ENCODE assay signal across 38 cellular contexts in genomic region chr10:61613665-61614064, GRCh38. TPM values are rescaled to one million over a fixed set of nuclear protein-coding genes. Genes with fewer than 3 reads are reported as not detected.
"Had no signal": no experiment of that assay in that cellular context is flagged by ENCODE, and none has a peak within 500 bp of the region (broad histone marks: within the 10 kb centered on the region; RNA-seq: fewer than 3 reads in every experiment).

No MANE protein-coding gene starts in this region.

- H3K9me3 Mint-ChIP-seq: activated naive CD4-positive, alpha-beta T cell treated with anti-CD3 and anti-CD28 coated beads for 36 hours; activated naive CD4-positive, alpha-beta T cell treated with anti-CD3 and anti-CD28 coated beads, Interleukin-2, amount 10 ng/mL, durations not matched to agents 7 days and 5 days; activated naive CD4-positive, alpha-beta T cell treated with anti-CD3 and anti-CD28 coated beads, Interleukin-2, amount 50 U/mL, for 24 hours; activated naive CD4-positive, alpha-beta T cell treated with anti-CD3 and anti-CD28 coated beads, Interleukin-2, amount 50 U/mL, for 72 hours; activated naive CD8-positive, alpha-beta T cell treated with anti-CD3 and anti-CD28 coated beads for 36 hours; activated naive CD8-positive, alpha-beta T cell treated with anti-CD3 and anti-CD28 coated beads, Interleukin-2, amount 10 ng/mL, durations not matched to agents 7 days and 5 days; activated naive CD8-positive, alpha-beta T cell treated with anti-CD3 and anti-CD28 coated beads, Interleukin-2, amount 50 U/mL, for 24 hours; activated T-cell treated with anti-CD3 and anti-CD28 coated beads, Interleukin-2, amount 50 U/mL, for 72 hours; activated T-helper 1 cell treated with anti-CD3 and anti-CD28 coated beads, Interleukin-12 subunit alpha, Interleukin-12 subunit beta, Interleukin-2, Interleukin-4 antibody, amounts not matched to agents 30 ng/mL and 10 ng/mL and 1 ng/mL, durations not matched to agents 14 hours and 24 hours and 36 hours; activated T-helper 17 cell treated with anti-CD3 and anti-CD28 coated beads, Interleukin-2, amount 50 U/mL, for 72 hours; activated T-helper 2 cell treated with anti-CD3 and anti-CD28 coated beads, Interferon-gamma antibody, Interleukin-2, Interleukin-4, amounts not matched to agents 10 μg/mL and 5 μg/mL and 100 μg/mL, durations not matched to agents 14 hours and 24 hours and 36 hours; central memory CD8-positive, alpha-beta T cell had no signal

- H3K27ac ChIP-seq: adrenal gland, ascending aorta, body of pancreas, brain microvascular endothelial cell, breast epithelium, colonic mucosa had no signal

- H3K36me3 ChIP-seq: adrenal gland, ascending aorta, brain microvascular endothelial cell, breast epithelium, cardiac muscle cell, colonic mucosa had no signal

- H3K9me3 ChIP-seq: adrenal gland, ascending aorta, body of pancreas, breast epithelium, colonic mucosa had no signal

- ATAC-seq: activated naive CD4-positive, alpha-beta T cell treated with anti-CD3 and anti-CD28 coated beads, Interleukin-2, amount 50 U/mL, for 72 hours; activated naive CD8-positive, alpha-beta T cell treated with anti-CD3 and anti-CD28 coated beads, Interleukin-2, amount 50 U/mL, for 24 hours; activated T-cell treated with anti-CD3 and anti-CD28 coated beads, Interleukin-2, amount 50 U/mL, for 72 hours; activated T-helper 17 cell treated with anti-CD3 and anti-CD28 coated beads, Interleukin-2, amount 50 U/mL, for 72 hours; body of pancreas had no signal

- H3K27ac Mint-ChIP-seq: activated naive CD4-positive, alpha-beta T cell treated with anti-CD3 and anti-CD28 coated beads for 36 hours; activated naive CD4-positive, alpha-beta T cell treated with anti-CD3 and anti-CD28 coated beads, Interleukin-2, amount 10 ng/mL, durations not matched to agents 7 days and 5 days; activated naive CD4-positive, alpha-beta T cell treated with anti-CD3 and anti-CD28 coated beads, Interleukin-2, amount 50 U/mL, for 24 hours; activated naive CD4-positive, alpha-beta T cell treated with anti-CD3 and anti-CD28 coated beads, Interleukin-2, amount 50 U/mL, for 72 hours; activated naive CD8-positive, alpha-beta T cell; activated naive CD8-positive, alpha-beta T cell treated with anti-CD3 and anti-CD28 coated beads for 36 hours; activated naive CD8-positive, alpha-beta T cell treated with anti-CD3 and anti-CD28 coated beads, Interleukin-2, amount 10 ng/mL, durations not matched to agents 7 days and 5 days; activated naive CD8-positive, alpha-beta T cell treated with anti-CD3 and anti-CD28 coated beads, Interleukin-2, amount 50 U/mL, for 24 hours; activated T-cell treated with anti-CD3 and anti-CD28 coated beads, Interleukin-2, amount 50 U/mL, for 72 hours; activated T-helper 1 cell treated with anti-CD3 and anti-CD28 coated beads, Interleukin-12 subunit alpha, Interleukin-12 subunit beta, Interleukin-2, Interleukin-4 antibody, amounts not matched to agents 30 ng/mL and 10 ng/mL and 1 ng/mL, durations not matched to agents 14 hours and 24 hours and 36 hours; activated T-helper 17 cell treated with anti-CD3 and anti-CD28 coated beads, Interleukin-2, amount 50 U/mL, for 72 hours; activated T-helper 2 cell treated with anti-CD3 and anti-CD28 coated beads, Interferon-gamma antibody, Interleukin-2, Interleukin-4, amounts not matched to agents 10 μg/mL and 5 μg/mL and 100 μg/mL, durations not matched to agents 14 hours and 24 hours and 36 hours; brain had no signal

- H3K27me3 ChIP-seq: adrenal gland, ascending aorta, body of pancreas, brain microvascular endothelial cell, breast epithelium, cardiac muscle cell, colonic mucosa had no signal

- H3K4me1 Mint-ChIP-seq: activated naive CD4-positive, alpha-beta T cell treated with anti-CD3 and anti-CD28 coated beads, Interleukin-2, amount 10 ng/mL, durations not matched to agents 7 days and 5 days; activated naive CD4-positive, alpha-beta T cell treated with anti-CD3 and anti-CD28 coated beads, Interleukin-2, amount 50 U/mL, for 24 hours; activated naive CD8-positive, alpha-beta T cell treated with anti-CD3 and anti-CD28 coated beads for 36 hours; activated naive CD8-positive, alpha-beta T cell treated with anti-CD3 and anti-CD28 coated beads, Interleukin-2, amount 10 ng/mL, durations not matched to agents 7 days and 5 days; activated naive CD8-positive, alpha-beta T cell treated with anti-CD3 and anti-CD28 coated beads, Interleukin-2, amount 50 U/mL, for 24 hours; activated T-helper 17 cell treated with anti-CD3 and anti-CD28 coated beads, Interleukin-2, amount 50 U/mL, for 72 hours; central memory CD8-positive, alpha-beta T cell had no signal

- H3K4me3 ChIP-seq: adrenal gland, ascending aorta, body of pancreas, breast epithelium, cardiac muscle cell, colonic mucosa had no signal

- H3K36me3 Mint-ChIP-seq: activated naive CD4-positive, alpha-beta T cell treated with anti-CD3 and anti-CD28 coated beads, Interleukin-2, amount 10 ng/mL, durations not matched to agents 7 days and 5 days; activated naive CD4-positive, alpha-beta T cell treated with anti-CD3 and anti-CD28 coated beads, Interleukin-2, amount 50 U/mL, for 24 hours; activated naive CD4-positive, alpha-beta T cell treated with anti-CD3 and anti-CD28 coated beads, Interleukin-2, amount 50 U/mL, for 72 hours; activated naive CD8-positive, alpha-beta T cell; activated naive CD8-positive, alpha-beta T cell treated with anti-CD3 and anti-CD28 coated beads for 36 hours; activated naive CD8-positive, alpha-beta T cell treated with anti-CD3 and anti-CD28 coated beads, Interleukin-2, amount 10 ng/mL, durations not matched to agents 7 days and 5 days; brain had no signal

- H3K27me3 Mint-ChIP-seq: activated naive CD4-positive, alpha-beta T cell treated with anti-CD3 and anti-CD28 coated beads, Interleukin-2, amount 10 ng/mL, durations not matched to agents 7 days and 5 days; activated naive CD8-positive, alpha-beta T cell treated with anti-CD3 and anti-CD28 coated beads for 36 hours; activated naive CD8-positive, alpha-beta T cell treated with anti-CD3 and anti-CD28 coated beads, Interleukin-2, amount 50 U/mL, for 24 hours had no signal

- H3K4me3 Mint-ChIP-seq: activated naive CD4-positive, alpha-beta T cell treated with anti-CD3 and anti-CD28 coated beads for 36 hours; activated naive CD4-positive, alpha-beta T cell treated with anti-CD3 and anti-CD28 coated beads, Interleukin-2, amount 10 ng/mL, durations not matched to agents 7 days and 5 days; activated naive CD4-positive, alpha-beta T cell treated with anti-CD3 and anti-CD28 coated beads, Interleukin-2, amount 50 U/mL, for 24 hours; activated naive CD8-positive, alpha-beta T cell; activated naive CD8-positive, alpha-beta T cell treated with anti-CD3 and anti-CD28 coated beads for 36 hours; activated naive CD8-positive, alpha-beta T cell treated with anti-CD3 and anti-CD28 coated beads, Interleukin-2, amount 10 ng/mL, durations not matched to agents 7 days and 5 days; activated naive CD8-positive, alpha-beta T cell treated with anti-CD3 and anti-CD28 coated beads, Interleukin-2, amount 50 U/mL, for 24 hours; activated T-cell treated with anti-CD3 and anti-CD28 coated beads, Interleukin-2, amount 50 U/mL, for 72 hours; activated T-helper 1 cell treated with anti-CD3 and anti-CD28 coated beads, Interleukin-12 subunit alpha, Interleukin-12 subunit beta, Interleukin-2, Interleukin-4 antibody, amounts not matched to agents 30 ng/mL and 10 ng/mL and 1 ng/mL, durations not matched to agents 14 hours and 24 hours and 36 hours; activated T-helper 17 cell treated with anti-CD3 and anti-CD28 coated beads, Interleukin-2, amount 50 U/mL, for 72 hours; brain; central memory CD8-positive, alpha-beta T cell had no signal

- H3K4me1 ChIP-seq: ascending aorta, colonic mucosa had no signal

- DNase-seq: activated effector memory CD4-positive, alpha-beta T cell treated with anti-CD3 and anti-CD28 coated beads, Interleukin-2, amount 50 U/mL, for 16 hours; activated effector memory CD4-positive, alpha-beta T cell treated with Interleukin-2 at 50 U/mL for 16 hours; activated gamma-delta T cell; activated gamma-delta T cell treated with Interleukin-2 at 50 U/mL for 16 hours; activated naive CD4-positive, alpha-beta T cell; activated naive CD4-positive, alpha-beta T cell treated with anti-CD3 and anti-CD28 coated beads for 36 hours; activated naive CD4-positive, alpha-beta T cell treated with anti-CD3 and anti-CD28 coated beads, Interleukin-2, amount 10 ng/mL, durations not matched to agents 7 days and 5 days; activated naive CD4-positive, alpha-beta T cell treated with anti-CD3 and anti-CD28 coated beads, Interleukin-2, amount 50 U/mL, for 16 hours; activated naive CD4-positive, alpha-beta T cell treated with Interleukin-2 at 50 U/mL for 16 hours; activated naive CD8-positive, alpha-beta T cell treated with anti-CD3 and anti-CD28 coated beads for 36 hours; activated naive CD8-positive, alpha-beta T cell treated with anti-CD3 and anti-CD28 coated beads, Interleukin-2, amount 10 ng/mL, durations not matched to agents 7 days and 5 days; activated naive CD8-positive, alpha-beta T cell treated with anti-CD3 and anti-CD28 coated beads, Interleukin-2, amount 50 U/mL, for 24 hours; activated T-cell treated with anti-CD3 and anti-CD28 coated beads, Interleukin-2, amount 50 U/mL, for 48 hours; activated T-cell treated with anti-CD3 and anti-CD28 coated beads, Interleukin-2, amount 50 U/mL, for 72 hours; adrenal gland; amniotic stem cell; amygdala; anterior cingulate cortex; aorta; body of pancreas; brain microvascular endothelial cell; caudate nucleus; central memory CD4-positive, alpha-beta T cell; cerebellar nuclear complex; colonic mucosa had no signal

RNA-seq across cellular contexts. Expression of gene CABCOCO1, which starts 49.1 kb away (rescaled TPM):
- total RNA-seq: activated naive CD4-positive, alpha-beta T cell treated with anti-CD3 and anti-CD28 coated beads for 36 hours; activated naive CD4-positive, alpha-beta T cell treated with anti-CD3 and anti-CD28 coated beads, Interleukin-2, amount 50 U/mL, for 72 hours; activated naive CD8-positive, alpha-beta T cell treated with anti-CD3 and anti-CD28 coated beads for 36 hours; activated naive CD8-positive, alpha-beta T cell treated with anti-CD3 and anti-CD28 coated beads, Interleukin-2, amount 10 ng/mL, durations not matched to agents 7 days and 5 days; activated T-cell treated with anti-CD3 and anti-CD28 coated beads, Interleukin-2, amount 50 U/mL, for 72 hours; activated T-helper 1 cell treated with anti-CD3 and anti-CD28 coated beads, Interleukin-12 subunit alpha, Interleukin-12 subunit beta, Interleukin-2, Interleukin-4 antibody, amounts not matched to agents 30 ng/mL and 10 ng/mL and 1 ng/mL, durations not matched to agents 14 hours and 24 hours and 36 hours; activated T-helper 17 cell treated with anti-CD3 and anti-CD28 coated beads, Interleukin-2, amount 50 U/mL, for 72 hours; activated T-helper 2 cell treated with anti-CD3 and anti-CD28 coated beads, Interferon-gamma antibody, Interleukin-2, Interleukin-4, amounts not matched to agents 10 μg/mL and 5 μg/mL and 100 μg/mL, durations not matched to agents 14 hours and 24 hours and 36 hours; ascending aorta; body of pancreas; bronchial epithelial cell; cardiac septum; colonic mucosa had no signal
